In the genomic region with DNA sequence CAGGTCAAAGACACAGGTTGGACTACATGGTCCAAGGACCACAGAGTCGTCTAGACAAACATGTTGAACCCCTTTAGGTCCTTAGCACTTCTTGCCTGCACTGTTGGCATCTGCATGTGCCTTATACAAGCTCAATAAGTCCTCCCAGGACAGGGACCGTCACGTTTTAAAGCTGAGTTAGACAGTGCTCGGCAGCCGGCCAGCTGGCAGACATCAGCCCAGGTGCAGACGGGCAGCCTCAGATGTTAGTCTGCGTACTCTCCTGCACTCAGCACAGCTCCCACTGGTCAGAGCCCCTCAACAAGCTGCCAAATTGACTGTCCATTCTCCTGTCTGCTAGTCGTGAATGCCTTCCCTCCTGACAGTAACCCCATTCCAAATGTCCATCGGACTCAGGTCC, we compare ENCODE assay signal across 19 cellular contexts. TPM values are rescaled to one million over a fixed set of nuclear protein-coding genes. Genes with fewer than 3 reads are reported as not detected.
DNase-seq lines count a peak whose midpoint lies in the region; ATAC-seq and TF ChIP-seq lines count a peak whose summit lies in the region.
"Had no signal": no experiment of that assay in that cellular context is flagged by ENCODE, and none has a peak within 500 bp of the region (broad histone marks: within the 10 kb centered on the region; RNA-seq: fewer than 3 reads in every experiment).

No MANE protein-coding gene starts in this region.

- no peak for DNase-seq in natural killer cell
- no peak for DNase-seq in natural killer cell treated with Interleukin-12 subunit alpha and Interleukin-12 subunit beta and Interleukin-15 and Interleukin-18, amount 100 ng/mL, for 72 hours (ENCODE audit: low spot score)
- peak; percentile 38 for DNase-seq in SK-N-DZ (ENCODE audit: low spot score)
- peak; percentile 34 for DNase-seq in osteocyte (ENCODE audit: extremely low spot score, unreplicated experiment)
- DNase-seq in left lobe of liver (ENCODE audit: low spot score): no peak
- no peak for DNase-seq in NCI-H2107 treated with DMSO at 0.1 percent for 48 hours (lab: John Stamatoyannopoulos, UW; ENCODE audit: unreplicated experiment)
- DNase-seq in activated CD4-positive, CD25-positive, alpha-beta regulatory T cell treated with anti-CD3 and anti-CD28 coated beads, Interleukin-2, amount 50 U/mL, for 72 hours: no peak
- DNase-seq: DMS53, GDM1, GOT3, NCI-H1105 treated with DMSO at 0.1 percent for 48 hours, NCI-H187, NCI-H226, NCI-H82, OCI-M1, SK-N-SH had no signal

- H3K27me3 Mint-ChIP-seq in natural killer cell (ENCODE audit: low read depth in 2 of 2) (no peaks in the 10 kb centered on the region), osteocyte (ENCODE audit: unreplicated experiment) (no peaks in the 10 kb centered on the region)
- H3K27me3 Mint-ChIP-seq in natural killer cell treated with Interleukin-12 subunit alpha and Interleukin-12 subunit beta and Interleukin-15 and Interleukin-18, amount 100 ng/mL, for 72 hours: no peaks in the 10 kb centered on the region
- H3K27me3 Mint-ChIP-seq: B cell had no signal

- H3K9me3 Mint-ChIP-seq in natural killer cell (no peaks in the 10 kb centered on the region), osteocyte (ENCODE audit: unreplicated experiment) (no peaks in the 10 kb centered on the region)
- H3K9me3 Mint-ChIP-seq in natural killer cell treated with Interleukin-12 subunit alpha and Interleukin-12 subunit beta and Interleukin-15 and Interleukin-18, amount 100 ng/mL, for 72 hours: no peaks in the 10 kb centered on the region

- peak overlapping the region; percentile 21 to 23 for H3K27ac Mint-ChIP-seq in natural killer cell
- peak overlapping the region in 1 of 2 donors; percentile 8 for H3K27ac Mint-ChIP-seq in natural killer cell treated with Interleukin-12 subunit alpha and Interleukin-12 subunit beta and Interleukin-15 and Interleukin-18, amount 100 ng/mL, for 72 hours
- no peak overlapping the region for H3K27ac Mint-ChIP-seq in osteocyte (ENCODE audit: unreplicated experiment)
- H3K27ac Mint-ChIP-seq: B cell had no signal

- H3K36me3 Mint-ChIP-seq in natural killer cell: peaks cover 7% of the 10 kb centered on the region
- peaks cover 21% of the 10 kb centered on the region for H3K36me3 Mint-ChIP-seq in natural killer cell treated with Interleukin-12 subunit alpha and Interleukin-12 subunit beta and Interleukin-15 and Interleukin-18, amount 100 ng/mL, for 72 hours
- H3K36me3 Mint-ChIP-seq in osteocyte (ENCODE audit: unreplicated experiment): peaks cover 32% of the 10 kb centered on the region

- H3K4me1 Mint-ChIP-seq in natural killer cell (peaks cover 0 to 10% of the 10 kb centered on the region in 2 donors), osteocyte (ENCODE audit: unreplicated experiment) (peaks cover 6% of the 10 kb centered on the region)
- peaks cover 0 to 6% of the 10 kb centered on the region in 2 donors for H3K4me1 Mint-ChIP-seq in natural killer cell treated with Interleukin-12 subunit alpha and Interleukin-12 subunit beta and Interleukin-15 and Interleukin-18, amount 100 ng/mL, for 72 hours (ENCODE audit: low read depth in 2 of 2)

- ATAC-seq in natural killer cell: no peak
- ATAC-seq in natural killer cell treated with Interleukin-12 subunit alpha and Interleukin-12 subunit beta and Interleukin-15 and Interleukin-18, amount 100 ng/mL, for 72 hours: no peak
- no peak for ATAC-seq in left lobe of liver
- ATAC-seq: A549, HCT116 had no signal

- H3K4me3 Mint-ChIP-seq in natural killer cell (no peak overlapping the region), osteocyte (ENCODE audit: unreplicated experiment) (no peak overlapping the region)
- H3K4me3 Mint-ChIP-seq in natural killer cell treated with Interleukin-12 subunit alpha and Interleukin-12 subunit beta and Interleukin-15 and Interleukin-18, amount 100 ng/mL, for 72 hours: no peak overlapping the region
- H3K4me3 Mint-ChIP-seq: B cell had no signal

- intact Hi-C loops in natural killer cell (cut with micrococcal nuclease): no loop called here

- TF ChIP-seq CTCF in natural killer cell (IDR thresholded peaks at IDR 0.05): no peak
- no peak for TF ChIP-seq CTCF in osteocyte (IDR thresholded peaks at IDR 0.05)

RNA-seq across cellular contexts. Expression of a gene that starts 34.9 kb away (rescaled TPM):
- 100 to 1,000 TPM; 116 to 151 (median 130) TPM for total RNA-seq in natural killer cell
- 10 to 100 TPM; 40.4 to 48.6 TPM for total RNA-seq in natural killer cell treated with Interleukin-12 subunit alpha and Interleukin-12 subunit beta and Interleukin-15 and Interleukin-18, amount 100 ng/mL, for 72 hours
- 0.93 and 2.0 TPM in 2 replicates for polyA plus RNA-seq in SK-N-DZ (2014; cell fraction: cytosol; rRNA removed)
- 3.0 and 5.1 TPM in 2 replicates for polyA plus RNA-seq in SK-N-DZ (2014; cell fraction: nucleus; rRNA removed)
- total RNA-seq in osteocyte: 26.9 and 27.5 TPM in 2 replicates
- total RNA-seq in left lobe of liver: 17.8 TPM

Comparison
In these comparisons a context has a peak if more than half of its experiments do, and no peak if none do; other contexts are left out.
1. DNase-seq: peak in SK-N-DZ (single experiment) and osteocyte (single experiment); none in natural killer cell (single experiment), natural killer cell treated with Interleukin-12 subunit alpha and Interleukin-12 subunit beta and Interleukin-15 and Interleukin-18, amount 100 ng/mL, for 72 hours (single experiment), left lobe of liver (single experiment), NCI-H2107 treated with DMSO at 0.1 percent for 48 hours (single experiment) and activated CD4-positive, CD25-positive, alpha-beta regulatory T cell treated with anti-CD3 and anti-CD28 coated beads, Interleukin-2, amount 50 U/mL, for 72 hours (single experiment).